1 cellular context compared by ENCODE assay signal in genomic region chr16:31117384-31118222, GRCh38.
TF ChIP-seq lines count a peak whose summit lies in the region.

KAT8 (plus strand) TSS chr16:31117664; CDS start chr16:31117682, 18 bp downstream.

TF ChIP-seq in GM23338, 12 proteins besides CTCF, POLR2A, EP300 and RAD21 (continued from another document):
- TF ChIP-seq ZNF462 (CRISPR knock-in tag; IDR thresholded peaks at IDR 0.05) (no peak), EZH2phosphoT487 (IDR thresholded peaks at IDR 0.05; ENCODE audit: unreplicated experiment) (no peak), REST (IDR thresholded peaks at IDR 0.05; ENCODE audit: unreplicated experiment) (no peak), POLR2AphosphoS5 (IDR thresholded peaks at IDR 0.05; ENCODE audit: low read depth) (peak; percentile 89)
